ENCODE assay signal across 17 cellular contexts in genomic region chr12:119198440-119198839, GRCh38. TPM values are rescaled to one million over a fixed set of nuclear protein-coding genes. Genes with fewer than 3 reads are reported as not detected.
"Had no signal": no experiment of that assay in that cellular context is flagged by ENCODE, and none has a peak within 500 bp of the region (broad histone marks: within the 10 kb centered on the region; RNA-seq: fewer than 3 reads in every experiment).

No MANE protein-coding gene starts in this region.

- H3K4me3 Mint-ChIP-seq: activated CD4-positive, alpha-beta memory T cell treated with anti-CD3 and anti-CD28 coated beads, Interleukin-2, amount 10 ng/mL, durations not matched to agents 7 days and 5 days; activated CD4-positive, alpha-beta T cell treated with anti-CD3 and anti-CD28 coated beads for 36 hours; activated T-cell treated with anti-CD3 and anti-CD28 coated beads, Interleukin-2, amount 50 U/mL, for 24 hours; dendritic cell treated with granulocyte-macrophage colony-stimulating factor and Interleukin-4, amounts not matched to agents 40 ng/mL and 50 ng/mL, for 4 days; naive thymus-derived CD4-positive, alpha-beta T cell; stimulated activated naive CD8-positive, alpha-beta T cell treated with anti-CD3 and anti-CD28 coated beads, Interleukin-15, Interleukin-2, amounts not matched to agents 100 ng/mL and 50 ng/mL, for 24 hours had no signal

- H3K27me3 ChIP-seq: neutrophil, testis had no signal

- ATAC-seq: activated CD4-positive, alpha-beta T cell treated with anti-CD3 and anti-CD28 coated beads for 36 hours; left lobe of liver; naive thymus-derived CD4-positive, alpha-beta T cell; right cardiac atrium had no signal

- DNase-seq: activated CD4-positive, alpha-beta memory T cell treated with anti-CD3 and anti-CD28 coated beads, Interleukin-2, amount 10 ng/mL, durations not matched to agents 7 days and 5 days; activated CD4-positive, alpha-beta T cell treated with anti-CD3 and anti-CD28 coated beads for 36 hours; activated effector memory CD4-positive, alpha-beta T cell treated with Interleukin-2 at 50 U/mL for 16 hours; activated naive CD4-positive, alpha-beta T cell treated with anti-CD3 and anti-CD28 coated beads, Interleukin-2, amount 50 U/mL, for 16 hours; activated T-cell treated with anti-CD3 and anti-CD28 coated beads, Interleukin-2, amount 50 U/mL, for 24 hours; effector memory CD4-positive, alpha-beta T cell; mammary epithelial cell; naive thymus-derived CD4-positive, alpha-beta T cell; right cardiac atrium; testis; WERI-Rb-1 had no signal

- H3K9me3 Mint-ChIP-seq: activated CD4-positive, alpha-beta memory T cell treated with anti-CD3 and anti-CD28 coated beads, Interleukin-2, amount 10 ng/mL, durations not matched to agents 7 days and 5 days; activated T-cell treated with anti-CD3 and anti-CD28 coated beads, Interleukin-2, amount 50 U/mL, for 24 hours; dendritic cell treated with granulocyte-macrophage colony-stimulating factor and Interleukin-4, amounts not matched to agents 40 ng/mL and 50 ng/mL, for 4 days had no signal

- H3K4me1 Mint-ChIP-seq: activated CD4-positive, alpha-beta memory T cell treated with anti-CD3 and anti-CD28 coated beads, Interleukin-2, amount 10 ng/mL, durations not matched to agents 7 days and 5 days; activated CD4-positive, alpha-beta T cell treated with anti-CD3 and anti-CD28 coated beads for 36 hours had no signal

- H3K4me1 ChIP-seq: parathyroid adenoma, testis had no signal

- H3K4me3 ChIP-seq: testis had no signal

- H3K36me3 Mint-ChIP-seq: naive thymus-derived CD4-positive, alpha-beta T cell had no signal

- H3K27me3 Mint-ChIP-seq: activated CD4-positive, alpha-beta memory T cell treated with anti-CD3 and anti-CD28 coated beads, Interleukin-2, amount 10 ng/mL, durations not matched to agents 7 days and 5 days; activated CD4-positive, alpha-beta T cell treated with anti-CD3 and anti-CD28 coated beads for 36 hours; activated T-cell treated with anti-CD3 and anti-CD28 coated beads, Interleukin-2, amount 50 U/mL, for 24 hours; dendritic cell treated with granulocyte-macrophage colony-stimulating factor and Interleukin-4, amounts not matched to agents 40 ng/mL and 50 ng/mL, for 4 days; stimulated activated naive CD8-positive, alpha-beta T cell treated with anti-CD3 and anti-CD28 coated beads, Interleukin-15, Interleukin-2, amounts not matched to agents 100 ng/mL and 50 ng/mL, for 24 hours had no signal

- H3K36me3 ChIP-seq: neutrophil, WERI-Rb-1 had no signal

- H3K27ac Mint-ChIP-seq: activated CD4-positive, alpha-beta memory T cell treated with anti-CD3 and anti-CD28 coated beads, Interleukin-2, amount 10 ng/mL, durations not matched to agents 7 days and 5 days; activated CD4-positive, alpha-beta T cell treated with anti-CD3 and anti-CD28 coated beads for 36 hours; activated T-cell treated with anti-CD3 and anti-CD28 coated beads, Interleukin-2, amount 50 U/mL, for 24 hours; dendritic cell treated with granulocyte-macrophage colony-stimulating factor and Interleukin-4, amounts not matched to agents 40 ng/mL and 50 ng/mL, for 4 days; naive thymus-derived CD4-positive, alpha-beta T cell; stimulated activated naive CD8-positive, alpha-beta T cell treated with anti-CD3 and anti-CD28 coated beads, Interleukin-15, Interleukin-2, amounts not matched to agents 100 ng/mL and 50 ng/mL, for 24 hours had no signal

- H3K27ac ChIP-seq: neutrophil, parathyroid adenoma, testis, WERI-Rb-1 had no signal

- H3K9me3 ChIP-seq: neutrophil, testis had no signal

RNA-seq across cellular contexts. Expression of gene HSPB8, which starts 19.7 kb away (rescaled TPM):
- total RNA-seq: activated CD4-positive, alpha-beta memory T cell treated with anti-CD3 and anti-CD28 coated beads, Interleukin-2, amount 10 ng/mL, durations not matched to agents 7 days and 5 days; activated CD4-positive, alpha-beta T cell treated with anti-CD3 and anti-CD28 coated beads for 36 hours; naive thymus-derived CD4-positive, alpha-beta T cell; T-helper 1 cell treated with Interleukin-12 subunit alpha and Interleukin-12 subunit beta and Interleukin-4 antibody, amounts not matched to agents 30 ng/mL and 1 ng/mL, for 36 hours had no signal
- polyA plus RNA-seq: mammary epithelial cell; naive thymus-derived CD4-positive, alpha-beta T cell had no signal
